Comparison of ENCODE assay signal across 16 cellular contexts in the genomic region with DNA sequence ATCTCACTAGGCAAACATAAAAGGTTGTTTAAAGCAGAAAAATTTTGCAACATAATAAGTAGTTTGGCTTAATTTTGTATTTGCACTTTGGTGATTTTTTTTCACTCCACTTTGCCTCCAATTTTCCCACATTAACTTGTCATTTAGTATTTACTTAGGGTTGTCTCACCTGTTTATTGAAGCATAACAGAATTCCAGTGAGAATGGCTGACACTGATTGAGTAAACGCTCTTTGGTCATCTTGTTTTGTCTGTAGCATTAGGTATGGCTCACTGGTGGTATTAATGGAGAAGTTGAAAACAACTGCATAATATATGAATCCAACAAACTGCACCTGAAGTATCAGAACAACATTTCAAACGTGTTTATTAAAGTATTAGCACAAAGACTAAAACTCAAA.
"Had no signal": no experiment of that assay in that cellular context is flagged by ENCODE, and none has a peak within 500 bp of the region (broad histone marks: within the 10 kb centered on the region; RNA-seq: fewer than 3 reads in every experiment).

No MANE protein-coding gene starts in this region.

- H3K9me2 ChIP-seq: SK-N-SH had no signal

- H3K9ac ChIP-seq: SK-N-SH had no signal

- H3K9me3 ChIP-seq: SK-N-SH had no signal

- H3K27ac ChIP-seq: RWPE1 had no signal

- DNase-seq: IMR-90, Karpas-422, KG1, MM.1S, NCI-H1092 treated with DMSO at 0.1 percent for 48 hours, NCI-H146, NCI-H1694 treated with DMSO at 0.1 percent for 48 hours, NCI-H1930, NCI-H2107, NCI-H2227 treated with DMSO at 0.1 percent for 48 hours, NCI-H524, NCI-H526 treated with DMSO at 0.1 percent for 48 hours, NCI-H774, SHP77, SK-N-SH had no signal

- H3K4me2 ChIP-seq: SK-N-SH had no signal
